16 cellular contexts compared by ENCODE assay signal in the genomic region with DNA sequence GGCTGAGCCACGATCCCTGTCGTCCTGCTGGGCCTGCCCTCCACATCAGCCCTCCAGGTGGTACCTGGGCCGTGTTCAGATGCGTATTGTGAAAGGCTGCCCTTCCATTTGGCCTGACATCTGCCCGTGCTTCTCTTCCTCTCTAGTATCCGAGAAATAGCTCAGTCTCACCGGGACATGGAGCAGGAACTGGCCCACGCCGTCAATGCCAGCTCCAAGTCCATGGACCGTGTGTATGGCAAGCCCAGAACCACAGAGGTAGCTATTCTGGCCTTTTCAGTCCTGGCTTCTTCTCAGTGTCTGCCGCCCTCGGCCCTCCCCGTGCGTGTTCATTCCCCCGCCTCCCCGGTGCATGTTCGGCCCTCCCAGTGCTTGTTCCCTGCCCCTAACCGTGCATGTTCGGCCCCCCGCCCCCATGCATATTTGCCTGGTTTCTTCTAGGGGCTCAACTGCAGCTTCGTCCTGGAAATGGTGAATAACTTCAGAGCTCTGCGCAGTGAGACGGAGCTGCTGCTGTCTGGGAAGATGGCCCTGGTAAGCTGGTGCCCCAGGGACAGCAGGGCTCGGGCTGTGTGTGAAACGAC.
"Had no signal": no experiment of that assay in that cellular context is flagged by ENCODE, and none has a peak within 500 bp of the region (broad histone marks: within the 10 kb centered on the region; RNA-seq: fewer than 3 reads in every experiment).

No MANE protein-coding gene starts in this region.

- H3K4me3 Mint-ChIP-seq: activated CD4-positive, alpha-beta T cell treated with anti-CD3 and anti-CD28 coated beads, Interleukin-2, amount 10 ng/mL, durations not matched to agents 7 days and 5 days; activated naive CD8-positive, alpha-beta T cell treated with anti-CD3 and anti-CD28 coated beads for 36 hours; activated T-cell treated with anti-CD3 and anti-CD28 coated beads, Interleukin-2, amount 50 U/mL, for 72 hours had no signal

- H3K27me3 Mint-ChIP-seq: activated CD4-positive, alpha-beta T cell treated with anti-CD3 and anti-CD28 coated beads, Interleukin-2, amount 10 ng/mL, durations not matched to agents 7 days and 5 days; activated naive CD8-positive, alpha-beta T cell treated with anti-CD3 and anti-CD28 coated beads for 36 hours had no signal

- H3K27ac Mint-ChIP-seq: activated CD4-positive, alpha-beta T cell treated with anti-CD3 and anti-CD28 coated beads, Interleukin-2, amount 10 ng/mL, durations not matched to agents 7 days and 5 days; activated naive CD8-positive, alpha-beta T cell treated with anti-CD3 and anti-CD28 coated beads for 36 hours; activated T-cell treated with anti-CD3 and anti-CD28 coated beads, Interleukin-2, amount 50 U/mL, for 72 hours had no signal

- H3K4me2 ChIP-seq: smooth muscle cell had no signal

- H3K9me3 Mint-ChIP-seq: activated CD4-positive, alpha-beta T cell treated with anti-CD3 and anti-CD28 coated beads, Interleukin-2, amount 10 ng/mL, durations not matched to agents 7 days and 5 days; activated naive CD8-positive, alpha-beta T cell treated with anti-CD3 and anti-CD28 coated beads for 36 hours; activated T-cell treated with anti-CD3 and anti-CD28 coated beads, Interleukin-2, amount 50 U/mL, for 72 hours had no signal

- FAIRE-seq: frontal cortex had no signal

- DNase-seq: activated CD4-positive, alpha-beta T cell treated with anti-CD3 and anti-CD28 coated beads, Interleukin-2, amount 10 ng/mL, durations not matched to agents 7 days and 5 days; activated CD8-positive, alpha-beta memory T cell treated with anti-CD3 and anti-CD28 coated beads, Interleukin-2, amount 50 U/mL, for 48 hours; activated gamma-delta T cell; activated naive CD8-positive, alpha-beta T cell treated with anti-CD3 and anti-CD28 coated beads for 36 hours; activated T-cell treated with anti-CD3 and anti-CD28 coated beads, Interleukin-2, amount 50 U/mL, for 72 hours; amygdala; central memory CD4-positive, alpha-beta T cell; dermis blood vessel endothelial cell; left colon; midbrain; SW 1271 had no signal

- H3K27me3 ChIP-seq: body of pancreas had no signal

- ATAC-seq: activated T-cell treated with anti-CD3 and anti-CD28 coated beads, Interleukin-2, amount 50 U/mL, for 72 hours; body of pancreas had no signal

- H3K4me1 ChIP-seq: body of pancreas had no signal

- H3K4me3 ChIP-seq: body of pancreas, lung, smooth muscle cell had no signal

- H3K27ac ChIP-seq: body of pancreas, epithelial cell of prostate had no signal

- H3K9me3 ChIP-seq: body of pancreas had no signal

- H3K4me1 Mint-ChIP-seq: activated CD4-positive, alpha-beta T cell treated with anti-CD3 and anti-CD28 coated beads, Interleukin-2, amount 10 ng/mL, durations not matched to agents 7 days and 5 days; activated naive CD8-positive, alpha-beta T cell treated with anti-CD3 and anti-CD28 coated beads for 36 hours had no signal
